ENCODE assay signal across 17 cellular contexts in the genomic region with DNA sequence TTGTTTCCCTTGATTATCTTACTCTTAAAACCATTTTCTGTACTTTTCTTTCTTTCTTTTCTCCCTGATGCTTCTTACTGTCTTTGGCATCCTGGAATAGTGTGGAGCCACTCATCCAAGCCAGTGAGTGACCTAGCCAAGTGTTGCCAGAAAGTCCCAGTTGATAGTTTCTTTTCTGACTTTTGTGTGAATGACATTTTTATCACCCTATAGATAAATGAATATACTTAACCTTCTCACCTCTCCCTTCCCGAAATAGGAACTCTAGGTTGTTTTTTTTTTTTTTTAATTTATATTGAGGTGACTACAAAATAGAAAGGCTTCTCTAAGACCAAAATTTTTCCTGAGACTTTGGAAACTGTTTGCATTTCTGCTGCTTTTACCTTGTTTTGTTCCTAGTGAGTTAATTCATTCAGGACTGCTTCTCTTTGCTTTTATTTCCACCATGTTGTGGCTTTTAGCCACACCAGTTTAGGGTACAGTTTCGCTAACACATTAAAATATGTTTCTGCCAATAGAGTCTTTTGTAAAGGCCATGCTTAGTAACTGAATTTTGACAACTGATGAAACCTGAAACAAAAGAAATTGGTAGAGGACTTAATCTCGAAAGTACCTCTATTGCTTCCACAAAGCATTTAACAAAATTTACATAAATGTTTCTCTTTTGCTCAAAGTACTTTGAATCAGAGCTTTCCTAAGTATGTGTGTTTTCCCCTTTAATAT.
DNase-seq lines count a peak whose midpoint lies in the region; ATAC-seq and TF ChIP-seq lines count a peak whose summit lies in the region.
"Had no signal": no experiment of that assay in that cellular context is flagged by ENCODE, and none has a peak within 500 bp of the region (broad histone marks: within the 10 kb centered on the region; RNA-seq: fewer than 3 reads in every experiment).

No MANE protein-coding gene starts in this region.

- no peaks in the 10 kb centered on the region for H3K27me3 ChIP-seq in neural progenitor cell
- no peaks in the 10 kb centered on the region for H3K27me3 ChIP-seq in tibial artery

- H3K4me3 ChIP-seq in neural progenitor cell (no peak overlapping the region), tibial artery (no peak overlapping the region)

- peak; percentile 81 for ATAC-seq in activated CD4-positive, alpha-beta T cell treated with anti-CD3 and anti-CD28 coated beads for 36 hours
- ATAC-seq in GM21447 (IDR thresholded peaks at IDR 0.05; ENCODE audit: unreplicated experiment) (peak; percentile 63), HG03565 (IDR thresholded peaks at IDR 0.05; ENCODE audit: unreplicated experiment) (peak; percentile 49)

- TF ChIP-seq CTCF in neural progenitor cell (IDR thresholded peaks at IDR 0.05): no peak
- TF ChIP-seq CTCF in tibial artery (IDR thresholded peaks at IDR 0.05): no peak

- H3K36me3 Mint-ChIP-seq in activated CD4-positive, alpha-beta T cell treated with anti-CD3 and anti-CD28 coated beads for 36 hours (ENCODE audit: low read depth): peaks cover 18% of the 10 kb centered on the region
- peaks cover 11% of the 10 kb centered on the region for H3K36me3 Mint-ChIP-seq in neural progenitor cell

- POLR2A ChIA-PET in activated CD4-positive, alpha-beta T cell treated with anti-CD3 and anti-CD28 coated beads for 36 hours (lab: Charles Lee): no interaction called here

- H3K36me3 ChIP-seq in neural progenitor cell (peaks cover 7% of the 10 kb centered on the region), tibial artery (peaks cover 24 to 58% (median 43%) of the 10 kb centered on the region in 3 donors)

- no peak overlapping the region for H2AFZ ChIP-seq in neural progenitor cell (replicated peaks)

- H3K4me2 ChIP-seq in neural progenitor cell: no peak overlapping the region

- H3K27me3 Mint-ChIP-seq in activated CD4-positive, alpha-beta T cell treated with anti-CD3 and anti-CD28 coated beads for 36 hours: no peaks in the 10 kb centered on the region
- H3K27me3 Mint-ChIP-seq in neural progenitor cell (ENCODE audit: insufficient read depth, low read depth): no peaks in the 10 kb centered on the region
- H3K27me3 Mint-ChIP-seq: CD8-positive, alpha-beta memory T cell had no signal

- H3K27ac Mint-ChIP-seq in activated CD4-positive, alpha-beta T cell treated with anti-CD3 and anti-CD28 coated beads for 36 hours: peak overlapping the region; percentile 20
- H3K27ac Mint-ChIP-seq in neural progenitor cell: no peak overlapping the region
- H3K27ac Mint-ChIP-seq: immature natural killer cell, mesothelial cell of epicardium had no signal

- H3K4me1 ChIP-seq in neural progenitor cell: peaks cover 6% of the 10 kb centered on the region
- no peaks in the 10 kb centered on the region for H3K4me1 ChIP-seq in tibial artery

- H3K9me3 ChIP-seq in neural progenitor cell (ENCODE audit: low read depth) (no peaks in the 10 kb centered on the region), tibial artery (no peaks in the 10 kb centered on the region)

- no peak for DNase-seq in activated CD4-positive, alpha-beta T cell treated with anti-CD3 and anti-CD28 coated beads for 36 hours
- DNase-seq in activated CD4-positive, alpha-beta T cell treated with anti-CD3 and anti-CD28 coated beads, Interleukin-2, amount 50 U/mL, for 1 hour: no peak
- DNase-seq in neural progenitor cell (ENCODE audit: low spot score) (no peak), HCEC 1CT (no peak), A172 (ENCODE audit: low spot score) (no peak), tibial artery (no peak)
- DNase-seq: activated naive CD4-positive, alpha-beta T cell treated with Interleukin-2 at 50 U/mL for 16 hours; CD8-positive, alpha-beta memory T cell; GDM1; immature natural killer cell; KG1; NCI-H1436 treated with DMSO at 0.1 percent for 48 hours; NCI-H526; stimulated activated CD4-positive, alpha-beta T cell treated with anti-CD3 and anti-CD28 coated beads, Interleukin-12 subunit alpha, Interleukin-12 subunit beta, amount 100 ng/mL, for 4 hours had no signal

- peaks cover 2% of the 10 kb centered on the region for H3F3A ChIP-seq in neural progenitor cell (ENCODE audit: low read depth)

- intact Hi-C loops in activated CD4-positive, alpha-beta T cell treated with anti-CD3 and anti-CD28 coated beads for 36 hours (cut with DNase I, micrococcal nuclease): no loop called here
- intact Hi-C loops in tibial artery (cut with DNase I; ENCODE audit: low total_unique reads): loop anchor here (5.0 kb wide), 1 partner anchor 1287 kb away; no protein-coding TSS in a partner anchor

- H3K27ac ChIP-seq in neural progenitor cell (peak overlapping the region; percentile 15), tibial artery (no peak overlapping the region)

- CTCF ChIA-PET in activated CD4-positive, alpha-beta T cell treated with anti-CD3 and anti-CD28 coated beads for 36 hours (lab: Charles Lee): interaction anchor here (1.4 kb wide), 1 partner anchor 33 kb away, joined by 5 read pairs; no protein-coding TSS in a partner anchor

- H3K4me1 Mint-ChIP-seq in activated CD4-positive, alpha-beta T cell treated with anti-CD3 and anti-CD28 coated beads for 36 hours: peaks cover 13% of the 10 kb centered on the region
- H3K4me1 Mint-ChIP-seq in neural progenitor cell: peaks cover 4% of the 10 kb centered on the region
- H3K4me1 Mint-ChIP-seq: CD8-positive, alpha-beta memory T cell; immature natural killer cell; mesothelial cell of epicardium had no signal

- no peaks in the 10 kb centered on the region for H3K9me3 Mint-ChIP-seq in activated CD4-positive, alpha-beta T cell treated with anti-CD3 and anti-CD28 coated beads for 36 hours (ENCODE audit: low read depth)
- no peaks in the 10 kb centered on the region for H3K9me3 Mint-ChIP-seq in neural progenitor cell
- H3K9me3 Mint-ChIP-seq: CD8-positive, alpha-beta memory T cell; immature natural killer cell; mesothelial cell of epicardium had no signal

- H4K20me1 ChIP-seq in neural progenitor cell (ENCODE audit: low read depth): no peaks in the 10 kb centered on the region

- no peak overlapping the region for H3K4me3 Mint-ChIP-seq in activated CD4-positive, alpha-beta T cell treated with anti-CD3 and anti-CD28 coated beads for 36 hours
- no peak overlapping the region for H3K4me3 Mint-ChIP-seq in neural progenitor cell
- H3K4me3 Mint-ChIP-seq: CD8-positive, alpha-beta memory T cell; immature natural killer cell; mesothelial cell of epicardium had no signal

- H3K79me2 ChIP-seq in neural progenitor cell (ENCODE audit: low read depth): no peaks in the 10 kb centered on the region

- H3K9ac ChIP-seq in neural progenitor cell: no peak overlapping the region
